Comparison of ENCODE assay signal across 12 cellular contexts in genomic region chr1:9889411-9889810, GRCh38. TPM values are rescaled to one million over a fixed set of nuclear protein-coding genes. Genes with fewer than 3 reads are reported as not detected.
DNase-seq lines count a peak whose midpoint lies in the region; ATAC-seq and TF ChIP-seq lines count a peak whose summit lies in the region.
"Had no signal": no experiment of that assay in that cellular context is flagged by ENCODE, and none has a peak within 500 bp of the region (broad histone marks: within the 10 kb centered on the region; RNA-seq: fewer than 3 reads in every experiment).

No MANE protein-coding gene starts in this region.

- no peak for TF ChIP-seq POLR2A in adrenal gland (IDR thresholded peaks at IDR 0.05)

- TF ChIP-seq CTCF in WTC11 (IDR thresholded peaks at IDR 0.05) (no peak), adrenal gland (IDR thresholded peaks at IDR 0.05) (no peak)

- H3K4me1 Mint-ChIP-seq in WTC11 = peaks cover 48% of the 10 kb centered on the region
- H3K4me1 Mint-ChIP-seq in stimulated activated memory B cell treated with anti-CD40 and anti-IgM and Interleukin-4, amounts not matched to agents 10 μg/mL and 1 μg/mL and 100 μg/mL, for 72 hours = peaks cover 43% of the 10 kb centered on the region

- no peak overlapping the region for H3K4me3 ChIP-seq in HUES6 (ENCODE audit: low read depth, low read length)
- H3K4me3 ChIP-seq in iPS-18a (ENCODE audit: low read length) = no peak overlapping the region
- H3K4me3 ChIP-seq in adrenal gland = no peak overlapping the region

- DNase-seq in WTC11 (ENCODE audit: low spot score) (no peak), adrenal gland (no peak), NCI-H524 treated with DMSO at 0.1 percent for 48 hours (lab: John Stamatoyannopoulos, UW) (no peak)
- no peak for DNase-seq in activated naive CD4-positive, alpha-beta T cell treated with anti-CD3 and anti-CD28 coated beads, Interleukin-2, amount 50 U/mL, for 16 hours
- DNase-seq: activated CD8-positive, alpha-beta memory T cell treated with anti-CD3 and anti-CD28 coated beads, Interleukin-2, amount 50 U/mL, for 48 hours; effector CD8-positive, alpha-beta T cell; NCI-H1436; retina had no signal

- no peak overlapping the region for H3K4me3 Mint-ChIP-seq in WTC11
- no peak overlapping the region for H3K4me3 Mint-ChIP-seq in stimulated activated memory B cell treated with anti-CD40 and anti-IgM and Interleukin-4, amounts not matched to agents 10 μg/mL and 1 μg/mL and 100 μg/mL, for 72 hours

- ATAC-seq in WTC11 (no peak), GM19455 (IDR thresholded peaks at IDR 0.05; ENCODE audit: unreplicated experiment) (no peak)
- no peak for ATAC-seq in stimulated activated memory B cell treated with anti-CD40 and anti-IgM and Interleukin-4, amounts not matched to agents 10 μg/mL and 1 μg/mL and 100 μg/mL, for 72 hours

- 78 to 90% (median 89%) methylated on average over 8 of the region's 8 CpGs for WGBS in adrenal gland, 4 donors

- POLR2A ChIA-PET in WTC11 (lab: Charles Lee) = no interaction called here

- H3K27ac Mint-ChIP-seq in WTC11 = peak overlapping the region; percentile 89
- peak overlapping the region; percentile 66 for H3K27ac Mint-ChIP-seq in stimulated activated memory B cell treated with anti-CD40 and anti-IgM and Interleukin-4, amounts not matched to agents 10 μg/mL and 1 μg/mL and 100 μg/mL, for 72 hours

- H3K9me3 Mint-ChIP-seq in WTC11 = no peaks in the 10 kb centered on the region
- H3K9me3 Mint-ChIP-seq in stimulated activated memory B cell treated with anti-CD40 and anti-IgM and Interleukin-4, amounts not matched to agents 10 μg/mL and 1 μg/mL and 100 μg/mL, for 72 hours = no peaks in the 10 kb centered on the region

- H3K27me3 ChIP-seq in HUES6 (ENCODE audit: control insufficient read depth, insufficient read depth, low read length) (no peaks in the 10 kb centered on the region), iPS-18a (ENCODE audit: control insufficient read depth, insufficient read depth, low read length) (no peaks in the 10 kb centered on the region), adrenal gland (no peaks in the 10 kb centered on the region)

- H3K9ac ChIP-seq in HUES6 (ENCODE audit: low read length) (no peak overlapping the region), iPS-18a (ENCODE audit: low read length) (peak overlapping the region; percentile 17)

- H3K9me3 ChIP-seq in HUES6 (ENCODE audit: control insufficient read depth, insufficient read depth, low read depth, low read length) (no peaks in the 10 kb centered on the region), iPS-18a (ENCODE audit: control insufficient read depth, low read depth, low read length) (no peaks in the 10 kb centered on the region), adrenal gland (replicated peaks in 1 of 3) (no peaks in the 10 kb centered on the region)

- H3K4me1 ChIP-seq in HUES6 (ENCODE audit: control insufficient read depth, insufficient read depth, low read length) (peaks cover 36% of the 10 kb centered on the region), iPS-18a (ENCODE audit: control insufficient read depth, low read depth, low read length) (peaks cover 35% of the 10 kb centered on the region), adrenal gland (replicated peaks in 1 of 2) (peaks cover 0 to 25% of the 10 kb centered on the region in 2 donors)

- H3K36me3 ChIP-seq in HUES6 (ENCODE audit: control insufficient read depth, insufficient read depth, low read length) = 0 out of 2 replicates have a peak, but pooled peaks cover 2% of the 10 kb centered on the region
- H3K36me3 ChIP-seq in iPS-18a (ENCODE audit: control insufficient read depth, low read depth, low read length) = no peaks in the 10 kb centered on the region
- H3K36me3 ChIP-seq in adrenal gland (replicated peaks in 1 of 2) = no peaks in the 10 kb centered on the region

- H3K27ac ChIP-seq in HUES6 (ENCODE audit: low read depth, low read length) (peak overlapping the region; percentile 23; the same call in 1 of the 2 replicates), iPS-18a (ENCODE audit: low read length) (peak overlapping the region; percentile 56), adrenal gland (no peak overlapping the region)

- CTCF ChIA-PET in WTC11 (lab: Charles Lee) = interaction anchor here (1.0 to 2.0 kb wide), 7 partner anchors 14 to 168 kb away, joined by 3 to 10 read pairs (median 4); partner anchors contain the start of genes LZIC, NMNAT1 and UBE4B

- no peaks in the 10 kb centered on the region for H3K36me3 Mint-ChIP-seq in WTC11
- peaks cover 4% of the 10 kb centered on the region for H3K36me3 Mint-ChIP-seq in stimulated activated memory B cell treated with anti-CD40 and anti-IgM and Interleukin-4, amounts not matched to agents 10 μg/mL and 1 μg/mL and 100 μg/mL, for 72 hours

- H3K27me3 Mint-ChIP-seq in WTC11 (ENCODE audit: low read depth) = no peaks in the 10 kb centered on the region
- no peaks in the 10 kb centered on the region for H3K27me3 Mint-ChIP-seq in stimulated activated memory B cell treated with anti-CD40 and anti-IgM and Interleukin-4, amounts not matched to agents 10 μg/mL and 1 μg/mL and 100 μg/mL, for 72 hours

- intact Hi-C loops in adrenal gland (cut with DNase I) = no loop called here

TF ChIP-seq in WTC11, 78 proteins besides CTCF, POLR2A, EP300 and RAD21:
- TF ChIP-seq OVOL2 (CRISPR knock-in tag; IDR thresholded peaks at IDR 0.05; ENCODE audit: borderline replicate concordance) = no peak

RNA-seq across cellular contexts. Expression of gene CTNNBIP1, which starts 20.7 kb away (rescaled TPM):
- total RNA-seq in WTC11 (2021) (51.8 to 58.2 TPM (median 53.0 TPM) in 3 replicates), adrenal gland (10 to 100 TPM; 12.5 to 26.9 (median 19.9) TPM)
- polyA plus RNA-seq in adrenal gland = 10 to 100 TPM in 1 of 3 donors, 1 to 10 TPM in 2; 6.8 to 12.0 (median 8.0) TPM

RNA-seq across cellular contexts. Expression of gene LZIC, which starts 53.8 kb away (rescaled TPM):
- 16.9 to 22.0 TPM (median 20.9 TPM) in 3 replicates for total RNA-seq in WTC11 (2021)
- total RNA-seq in adrenal gland = 10 to 100 TPM; 22.3 to 35.9 (median 30.3) TPM
- 10 to 100 TPM in 2 of 3 donors, 1 to 10 TPM in 1; 6.5 to 42.9 (median 13.3) TPM for polyA plus RNA-seq in adrenal gland

RNA-seq across cellular contexts. Expression of gene NMNAT1, which starts 53.9 kb away (rescaled TPM):
- total RNA-seq in WTC11 (2021) (2.3 to 2.8 TPM (median 2.8 TPM) in 3 replicates), adrenal gland (10 to 100 TPM in 6 of 8 donors, 1 to 10 TPM in 2; 7.5 to 18.3 (median 11.7) TPM)
- polyA plus RNA-seq in adrenal gland = 10 to 100 TPM in 1 of 3 donors, 1 to 10 TPM in 2; 5.6 to 19.7 (median 8.1) TPM

Comparison
In these comparisons a context has a peak if more than half of its experiments do, and no peak if none do; other contexts are left out.
1. H3K27ac ChIP-seq: peak in HUES6 (single experiment) and iPS-18a (single experiment); none in adrenal gland (0 of 5).